ENCODE assay signal across 8 cellular contexts in the genomic region with DNA sequence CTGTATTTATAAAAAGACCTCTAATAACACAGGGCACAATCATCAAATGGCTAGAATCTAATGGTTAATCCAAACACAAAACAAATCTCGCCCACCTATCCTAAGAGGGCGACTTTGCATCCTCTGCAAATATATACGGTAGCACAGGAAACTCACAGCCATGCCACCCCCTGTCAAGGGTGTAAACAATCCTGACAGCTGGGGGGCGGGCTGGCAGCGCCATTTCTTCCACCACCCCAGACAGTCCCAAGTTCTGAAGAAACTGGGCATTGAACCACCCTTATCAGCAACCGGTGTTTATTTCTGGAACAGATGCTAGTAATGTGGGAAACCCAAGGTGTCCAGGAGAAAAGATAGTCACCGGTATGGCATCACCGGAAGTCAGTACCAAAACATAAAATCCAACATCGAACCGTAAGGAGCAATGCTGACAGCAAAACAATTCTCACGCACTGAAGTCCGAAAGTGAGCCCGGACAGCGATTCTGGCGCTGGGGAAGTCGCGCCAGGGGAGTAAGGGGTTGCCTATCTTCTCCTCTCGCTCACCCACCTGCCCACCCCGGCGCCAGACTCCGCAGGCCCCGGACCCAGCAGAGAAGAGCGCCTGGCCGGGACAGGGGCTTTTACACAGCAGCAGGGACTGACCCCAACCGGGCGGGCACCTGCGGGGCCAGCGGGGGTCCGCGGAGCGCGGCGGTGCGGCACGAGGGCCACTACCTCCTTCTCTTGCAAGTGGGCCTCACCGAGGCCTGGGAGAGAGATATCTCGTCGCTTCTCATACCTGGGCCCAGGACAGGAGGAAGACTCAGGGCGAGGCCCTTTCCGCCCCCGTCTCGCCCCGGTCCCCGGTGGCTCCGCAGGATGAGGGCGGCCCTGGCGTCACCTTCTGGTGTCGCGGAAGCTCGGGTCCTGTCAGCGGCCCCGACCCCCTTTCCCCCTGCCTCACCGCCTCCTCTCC. TPM values are rescaled to one million over a fixed set of nuclear protein-coding genes. Genes with fewer than 3 reads are reported as not detected.
A peak's percentile ranks its signal among the peaks of the same experiment; 100 is the strongest.
DNase-seq lines count a peak whose midpoint lies in the region; ATAC-seq and TF ChIP-seq lines count a peak whose summit lies in the region.

No MANE protein-coding gene starts in this region.

- H3K9me3 ChIP-seq in Caco-2, result no peaks in the 10 kb centered on the region
- no peaks in the 10 kb centered on the region for H3K9me3 ChIP-seq in lower lobe of right lung

- peak overlapping the region; percentile 66 for H3K4me3 ChIP-seq in Caco-2 (ENCODE audit: low read depth, low read length)
- peak overlapping the region; percentile 95 for H3K4me3 ChIP-seq in lower lobe of right lung

- TF ChIP-seq CTCF in Caco-2 (IDR thresholded peaks at IDR 0.05; ENCODE audit: insufficient read depth in 1 of 2, low read depth in 1 of 2, low read length in 1 of 2, severe bottlenecking in 1 of 2, unreplicated experiment in 1 of 2), result no peak
- no peak for TF ChIP-seq CTCF in activated B cell treated with CpG ODN at 0.5 μM for 24 hours (IDR thresholded peaks at IDR 0.05)
- TF ChIP-seq CTCF in lower lobe of right lung (IDR thresholded peaks at IDR 0.05), result no peak

- peaks cover 11% of the 10 kb centered on the region for H3K4me1 ChIP-seq in Caco-2
- peaks cover 27% of the 10 kb centered on the region for H3K4me1 ChIP-seq in lower lobe of right lung

- CTCF ChIA-PET in Caco-2 (lab: Charles Lee), result no interaction called here
- CTCF ChIA-PET in activated B cell treated with CpG ODN at 0.5 μM for 24 hours (lab: Charles Lee), result interaction anchor here (0.5 to 1.5 kb wide), 3 partner anchors 31 to 765 kb away, joined by 3 to 5 read pairs (median 3); no protein-coding TSS in a partner anchor

- ATAC-seq in GM21360 (IDR thresholded peaks at IDR 0.05; ENCODE audit: unreplicated experiment), result peak; percentile 31
- ATAC-seq in activated B cell treated with CpG ODN at 0.5 μM for 24 hours (ENCODE audit: low read depth), result peak; percentile 72
- peak; percentile 75 to 77 for ATAC-seq in lower lobe of right lung

- peak overlapping the region; percentile 85 for H3K4me3 Mint-ChIP-seq in Caco-2 (ENCODE audit: unreplicated experiment)
- peak overlapping the region; percentile 96 for H3K4me3 Mint-ChIP-seq in activated B cell treated with CpG ODN at 0.5 μM for 24 hours

- H3K27me3 ChIP-seq in Caco-2 (replicated peaks; ENCODE audit: control insufficient read depth, insufficient read depth, low read length), result no peaks in the 10 kb centered on the region
- no peaks in the 10 kb centered on the region for H3K27me3 ChIP-seq in lower lobe of right lung (ENCODE audit: low read depth)

- no TSS peak for BruUV-seq in Caco-2 (replicated peaks; lab: Mats Ljungman, UMichigan)

- H3K36me3 Mint-ChIP-seq in Caco-2 (ENCODE audit: insufficient read depth, unreplicated experiment) (no peaks in the 10 kb centered on the region), activated B cell treated with CpG ODN at 0.5 μM for 24 hours (ENCODE audit: low read depth) (peaks cover 24% of the 10 kb centered on the region)

- intact Hi-C loops in Caco-2 (cut with micrococcal nuclease; ENCODE audit: unreplicated experiment) (loop anchor here (2.0 kb wide), 1 partner anchor 55 kb away; no protein-coding TSS in a partner anchor), activated B cell treated with CpG ODN at 0.5 μM for 24 hours (cut with micrococcal nuclease) (loop anchor here (1.0 to 10.0 kb wide), 8 partner anchors 37 to 1143 kb away; a partner anchor contains a TSS), lower lobe of right lung (cut with DNase I) (no loop called here)

- H3K27ac Mint-ChIP-seq in Caco-2 (ENCODE audit: unreplicated experiment) (peak overlapping the region; percentile 82), activated B cell treated with CpG ODN at 0.5 μM for 24 hours (peak overlapping the region; percentile 94)

- DNase-seq in Caco-2 (peak in 1 of 2 experiments; percentile 63), HS-5 (ENCODE audit: low read depth) (peak; percentile 5), activated B cell treated with CpG ODN at 0.5 μM for 24 hours (no peak), dermis blood vessel endothelial cell (peak; percentile 25), lower lobe of right lung (peak; percentile 47), DMS153 treated with DMSO at 0.1 percent for 48 hours (lab: John Stamatoyannopoulos, UW; ENCODE audit: unreplicated experiment) (no peak)
- DNase-seq in stimulated activated naive CD4-positive, alpha-beta T cell (lab: John Stamatoyannopoulos, UW), result peak; percentile 21 to 71 (median 50)

- H3K27me3 Mint-ChIP-seq in Caco-2 (ENCODE audit: insufficient read depth, unreplicated experiment) (peaks cover 10% of the 10 kb centered on the region), activated B cell treated with CpG ODN at 0.5 μM for 24 hours (peaks cover 10% of the 10 kb centered on the region)

- no peaks in the 10 kb centered on the region for H3K9me3 Mint-ChIP-seq in Caco-2 (ENCODE audit: unreplicated experiment)
- H3K9me3 Mint-ChIP-seq in activated B cell treated with CpG ODN at 0.5 μM for 24 hours, result no peaks in the 10 kb centered on the region

- H3K27ac ChIP-seq in lower lobe of right lung, result peak overlapping the region; percentile 80

- no peaks in the 10 kb centered on the region for H3K36me3 ChIP-seq in Caco-2 (ENCODE audit: control insufficient read depth, insufficient read depth, low read length)
- peaks cover 20% of the 10 kb centered on the region for H3K36me3 ChIP-seq in lower lobe of right lung

- POLR2A ChIA-PET in Caco-2 (lab: Charles Lee), result no interaction called here
- POLR2A ChIA-PET in activated B cell treated with CpG ODN at 0.5 μM for 24 hours (lab: Charles Lee), result interaction anchor here (1.0 to 1.6 kb wide), 4 partner anchors 34 to 665 kb away, joined by 3 to 10 read pairs (median 4); a partner anchor contains a TSS

- peaks cover 25% of the 10 kb centered on the region for H3K4me1 Mint-ChIP-seq in Caco-2 (ENCODE audit: low read depth, unreplicated experiment)
- peaks cover 38% of the 10 kb centered on the region for H3K4me1 Mint-ChIP-seq in activated B cell treated with CpG ODN at 0.5 μM for 24 hours

RNA-seq across cellular contexts. Expression of a gene that starts 0.6 kb away (rescaled TPM):
- 27.4 and 29.6 TPM in 2 replicates for total RNA-seq in Caco-2 (2022)
- 22.3 and 23.5 TPM in 2 replicates for total RNA-seq in activated B cell treated with CpG ODN at 0.5 μM for 24 hours
- total RNA-seq in dermis blood vessel endothelial cell, result 50.5 and 56.8 TPM in 2 replicates
- 32.6 TPM for total RNA-seq in lower lobe of right lung

RNA-seq across cellular contexts. Expression of a gene that starts 37.5 kb away (rescaled TPM):
- total RNA-seq in Caco-2 (2022) (149 and 152 TPM in 2 replicates), activated B cell treated with CpG ODN at 0.5 μM for 24 hours (92.9 and 94.1 TPM in 2 replicates), dermis blood vessel endothelial cell (931 and 1,060 TPM in 2 replicates), lower lobe of right lung (816 TPM)

Comparison
In these comparisons a context has a peak if more than half of its experiments do, and no peak if none do; other contexts are left out.
1. DNase-seq: peak in HS-5 (single experiment), dermis blood vessel endothelial cell (single experiment), lower lobe of right lung (single experiment) and stimulated activated naive CD4-positive, alpha-beta T cell (6 of 6); none in activated B cell treated with CpG ODN at 0.5 μM for 24 hours (single experiment) and DMS153 treated with DMSO at 0.1 percent for 48 hours (single experiment).
2. Peak in every context shown above with its lines, with median percentiles within 50 percentile points of each other: ATAC-seq.